In genomic region chr2:112640800-112641675, GRCh38 we compare ENCODE assay signal across 1 cellular context.
TF ChIP-seq lines count a peak whose summit lies in the region.

No MANE protein-coding gene starts in this region.

TF ChIP-seq in HCT116, 20 proteins besides CTCF, POLR2A, EP300 and RAD21:
- no peak for TF ChIP-seq EZH2phosphoT487 (IDR thresholded peaks at IDR 0.05; ENCODE audit: borderline replicate concordance)
- TF ChIP-seq YY1 (IDR thresholded peaks at IDR 0.05; ENCODE audit: extremely low read depth, insufficient replicate concordance, low read depth, low read length) = no peak
- TF ChIP-seq SRF (IDR thresholded peaks at IDR 0.05; ENCODE audit: low read depth) = no peak
- no peak for TF ChIP-seq FOSL1 (IDR thresholded peaks at IDR 0.05; ENCODE audit: low read depth)
- no peak for TF ChIP-seq ZBTB33 (IDR thresholded peaks at IDR 0.05; ENCODE audit: extremely low read depth, insufficient replicate concordance, low read length)
- TF ChIP-seq ATF3 (IDR thresholded peaks at IDR 0.05) = no peak
- TF ChIP-seq CBX3 (IDR thresholded peaks at IDR 0.05; ENCODE audit: low read depth) = no peak
- TF ChIP-seq SP1 (IDR thresholded peaks at IDR 0.05; ENCODE audit: low read depth) = no peak
- no peak for TF ChIP-seq ZFX (IDR thresholded peaks at IDR 0.05)
- TF ChIP-seq EZH2 (IDR thresholded peaks at IDR 0.05) = no peak
- TF ChIP-seq TCF7L2 (IDR thresholded peaks at IDR 0.05; ENCODE audit: borderline replicate concordance, extremely low read depth, insufficient read depth, insufficient read length) = no peak
- no peak for TF ChIP-seq SIN3A (IDR thresholded peaks at IDR 0.05; ENCODE audit: low read depth)
- no peak for TF ChIP-seq EGR1 (IDR thresholded peaks at IDR 0.05; ENCODE audit: low read depth)
- no peak for TF ChIP-seq REST (IDR thresholded peaks at IDR 0.05; ENCODE audit: low read depth)
- no peak for TF ChIP-seq MAX (IDR thresholded peaks at IDR 0.05)
- TF ChIP-seq ZNF274 (IDR thresholded peaks at IDR 0.05; ENCODE audit: low read depth, low read length) = no peak
- TF ChIP-seq CEBPB (IDR thresholded peaks at IDR 0.05; ENCODE audit: low read depth) = no peak
